ENCODE assay signal across 1 cellular context in the genomic region with DNA sequence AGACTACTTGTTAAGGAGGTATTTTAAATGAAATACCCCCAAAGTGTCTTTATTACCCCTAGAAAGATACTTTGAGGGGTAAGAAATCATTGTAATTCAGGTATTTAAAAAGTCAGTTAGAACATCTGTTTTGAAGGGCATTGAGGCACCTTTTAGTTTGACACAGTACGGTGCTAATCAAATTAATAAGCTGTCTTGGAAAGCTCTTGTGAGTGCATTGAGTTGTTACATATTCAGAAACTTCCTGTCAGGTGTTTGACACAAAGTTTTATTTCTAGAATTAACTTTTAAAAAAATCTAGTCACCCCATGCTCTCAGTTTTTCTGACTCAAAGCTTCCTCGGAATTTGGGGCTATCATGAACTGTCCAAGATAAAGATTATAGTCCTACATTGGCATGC.
TF ChIP-seq lines count a peak whose summit lies in the region.

No MANE protein-coding gene starts in this region.

TF ChIP-seq in GM12878, 131 proteins besides CTCF, POLR2A, EP300 and RAD21 (continued from another document):
- TF ChIP-seq, protein P1, sequence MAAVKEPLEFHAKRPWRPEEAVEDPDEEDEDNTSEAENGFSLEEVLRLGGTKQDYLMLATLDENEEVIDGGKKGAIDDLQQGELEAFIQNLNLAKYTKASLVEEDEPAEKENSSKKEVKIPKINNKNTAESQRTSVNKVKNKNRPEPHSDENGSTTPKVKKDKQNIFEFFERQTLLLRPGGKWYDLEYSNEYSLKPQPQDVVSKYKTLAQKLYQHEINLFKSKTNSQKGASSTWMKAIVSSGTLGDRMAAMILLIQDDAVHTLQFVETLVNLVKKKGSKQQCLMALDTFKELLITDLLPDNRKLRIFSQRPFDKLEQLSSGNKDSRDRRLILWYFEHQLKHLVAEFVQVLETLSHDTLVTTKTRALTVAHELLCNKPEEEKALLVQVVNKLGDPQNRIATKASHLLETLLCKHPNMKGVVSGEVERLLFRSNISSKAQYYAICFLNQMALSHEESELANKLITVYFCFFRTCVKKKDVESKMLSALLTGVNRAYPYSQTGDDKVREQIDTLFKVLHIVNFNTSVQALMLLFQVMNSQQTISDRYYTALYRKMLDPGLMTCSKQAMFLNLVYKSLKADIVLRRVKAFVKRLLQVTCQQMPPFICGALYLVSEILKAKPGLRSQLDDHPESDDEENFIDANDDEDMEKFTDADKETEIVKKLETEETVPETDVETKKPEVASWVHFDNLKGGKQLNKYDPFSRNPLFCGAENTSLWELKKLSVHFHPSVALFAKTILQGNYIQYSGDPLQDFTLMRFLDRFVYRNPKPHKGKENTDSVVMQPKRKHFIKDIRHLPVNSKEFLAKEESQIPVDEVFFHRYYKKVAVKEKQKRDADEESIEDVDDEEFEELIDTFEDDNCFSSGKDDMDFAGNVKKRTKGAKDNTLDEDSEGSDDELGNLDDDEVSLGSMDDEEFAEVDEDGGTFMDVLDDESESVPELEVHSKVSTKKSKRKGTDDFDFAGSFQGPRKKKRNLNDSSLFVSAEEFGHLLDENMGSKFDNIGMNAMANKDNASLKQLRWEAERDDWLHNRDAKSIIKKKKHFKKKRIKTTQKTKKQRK (IDR thresholded peaks at IDR 0.05; ENCODE audit: low read depth, low read length) = no peak
- TF ChIP-seq, protein P2, sequence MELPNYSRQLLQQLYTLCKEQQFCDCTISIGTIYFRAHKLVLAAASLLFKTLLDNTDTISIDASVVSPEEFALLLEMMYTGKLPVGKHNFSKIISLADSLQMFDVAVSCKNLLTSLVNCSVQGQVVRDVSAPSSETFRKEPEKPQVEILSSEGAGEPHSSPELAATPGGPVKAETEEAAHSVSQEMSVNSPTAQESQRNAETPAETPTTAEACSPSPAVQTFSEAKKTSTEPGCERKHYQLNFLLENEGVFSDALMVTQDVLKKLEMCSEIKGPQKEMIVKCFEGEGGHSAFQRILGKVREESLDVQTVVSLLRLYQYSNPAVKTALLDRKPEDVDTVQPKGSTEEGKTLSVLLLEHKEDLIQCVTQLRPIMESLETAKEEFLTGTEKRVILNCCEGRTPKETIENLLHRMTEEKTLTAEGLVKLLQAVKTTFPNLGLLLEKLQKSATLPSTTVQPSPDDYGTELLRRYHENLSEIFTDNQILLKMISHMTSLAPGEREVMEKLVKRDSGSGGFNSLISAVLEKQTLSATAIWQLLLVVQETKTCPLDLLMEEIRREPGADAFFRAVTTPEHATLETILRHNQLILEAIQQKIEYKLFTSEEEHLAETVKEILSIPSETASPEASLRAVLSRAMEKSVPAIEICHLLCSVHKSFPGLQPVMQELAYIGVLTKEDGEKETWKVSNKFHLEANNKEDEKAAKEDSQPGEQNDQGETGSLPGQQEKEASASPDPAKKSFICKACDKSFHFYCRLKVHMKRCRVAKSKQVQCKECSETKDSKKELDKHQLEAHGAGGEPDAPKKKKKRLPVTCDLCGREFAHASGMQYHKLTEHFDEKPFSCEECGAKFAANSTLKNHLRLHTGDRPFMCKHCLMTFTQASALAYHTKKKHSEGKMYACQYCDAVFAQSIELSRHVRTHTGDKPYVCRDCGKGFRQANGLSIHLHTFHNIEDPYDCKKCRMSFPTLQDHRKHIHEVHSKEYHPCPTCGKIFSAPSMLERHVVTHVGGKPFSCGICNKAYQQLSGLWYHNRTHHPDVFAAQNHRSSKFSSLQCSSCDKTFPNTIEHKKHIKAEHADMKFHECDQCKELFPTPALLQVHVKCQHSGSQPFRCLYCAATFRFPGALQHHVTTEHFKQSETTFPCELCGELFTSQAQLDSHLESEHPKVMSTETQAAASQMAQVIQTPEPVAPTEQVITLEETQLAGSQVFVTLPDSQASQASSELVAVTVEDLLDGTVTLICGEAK (IDR thresholded peaks at IDR 0.05; ENCODE audit: borderline replicate concordance) = no peak
- no peak for TF ChIP-seq CHD4 (IDR thresholded peaks at IDR 0.05)
- no peak for TF ChIP-seq HCFC1 (IDR thresholded peaks at IDR 0.05; ENCODE audit: low read length)
- TF ChIP-seq, protein P3, sequence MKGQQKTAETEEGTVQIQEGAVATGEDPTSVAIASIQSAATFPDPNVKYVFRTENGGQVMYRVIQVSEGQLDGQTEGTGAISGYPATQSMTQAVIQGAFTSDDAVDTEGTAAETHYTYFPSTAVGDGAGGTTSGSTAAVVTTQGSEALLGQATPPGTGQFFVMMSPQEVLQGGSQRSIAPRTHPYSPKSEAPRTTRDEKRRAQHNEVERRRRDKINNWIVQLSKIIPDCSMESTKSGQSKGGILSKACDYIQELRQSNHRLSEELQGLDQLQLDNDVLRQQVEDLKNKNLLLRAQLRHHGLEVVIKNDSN (IDR thresholded peaks at IDR 0.05; ENCODE audit: borderline replicate concordance, extremely low read length, insufficient read depth, low read depth, low read length) = no peak
- TF ChIP-seq MEF2A (IDR thresholded peaks at IDR 0.05; ENCODE audit: insufficient read depth, low read depth, low read length) = no peak
- no peak for TF ChIP-seq RFX5 (IDR thresholded peaks at IDR 0.05; ENCODE audit: low read depth, low read length)
- no peak for TF ChIP-seq CHD1 (IDR thresholded peaks at IDR 0.05; ENCODE audit: low read depth, low read length)
- TF ChIP-seq, protein P4, sequence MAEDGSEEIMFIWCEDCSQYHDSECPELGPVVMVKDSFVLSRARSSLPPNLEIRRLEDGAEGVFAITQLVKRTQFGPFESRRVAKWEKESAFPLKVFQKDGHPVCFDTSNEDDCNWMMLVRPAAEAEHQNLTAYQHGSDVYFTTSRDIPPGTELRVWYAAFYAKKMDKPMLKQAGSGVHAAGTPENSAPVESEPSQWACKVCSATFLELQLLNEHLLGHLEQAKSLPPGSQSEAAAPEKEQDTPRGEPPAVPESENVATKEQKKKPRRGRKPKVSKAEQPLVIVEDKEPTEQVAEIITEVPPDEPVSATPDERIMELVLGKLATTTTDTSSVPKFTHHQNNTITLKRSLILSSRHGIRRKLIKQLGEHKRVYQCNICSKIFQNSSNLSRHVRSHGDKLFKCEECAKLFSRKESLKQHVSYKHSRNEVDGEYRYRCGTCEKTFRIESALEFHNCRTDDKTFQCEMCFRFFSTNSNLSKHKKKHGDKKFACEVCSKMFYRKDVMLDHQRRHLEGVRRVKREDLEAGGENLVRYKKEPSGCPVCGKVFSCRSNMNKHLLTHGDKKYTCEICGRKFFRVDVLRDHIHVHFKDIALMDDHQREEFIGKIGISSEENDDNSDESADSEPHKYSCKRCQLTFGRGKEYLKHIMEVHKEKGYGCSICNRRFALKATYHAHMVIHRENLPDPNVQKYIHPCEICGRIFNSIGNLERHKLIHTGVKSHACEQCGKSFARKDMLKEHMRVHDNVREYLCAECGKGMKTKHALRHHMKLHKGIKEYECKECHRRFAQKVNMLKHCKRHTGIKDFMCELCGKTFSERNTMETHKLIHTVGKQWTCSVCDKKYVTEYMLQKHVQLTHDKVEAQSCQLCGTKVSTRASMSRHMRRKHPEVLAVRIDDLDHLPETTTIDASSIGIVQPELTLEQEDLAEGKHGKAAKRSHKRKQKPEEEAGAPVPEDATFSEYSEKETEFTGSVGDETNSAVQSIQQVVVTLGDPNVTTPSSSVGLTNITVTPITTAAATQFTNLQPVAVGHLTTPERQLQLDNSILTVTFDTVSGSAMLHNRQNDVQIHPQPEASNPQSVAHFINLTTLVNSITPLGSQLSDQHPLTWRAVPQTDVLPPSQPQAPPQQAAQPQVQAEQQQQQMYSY (CRISPR knock-in tag; IDR thresholded peaks at IDR 0.05) = no peak
- no peak for TF ChIP-seq RELA (IDR thresholded peaks at IDR 0.05; ENCODE audit: borderline replicate concordance, partially characterized antibody)
- no peak for TF ChIP-seq BCL11A (IDR thresholded peaks at IDR 0.05; ENCODE audit: low read depth, low read length)
